8 cellular contexts compared by ENCODE assay signal in the genomic region with DNA sequence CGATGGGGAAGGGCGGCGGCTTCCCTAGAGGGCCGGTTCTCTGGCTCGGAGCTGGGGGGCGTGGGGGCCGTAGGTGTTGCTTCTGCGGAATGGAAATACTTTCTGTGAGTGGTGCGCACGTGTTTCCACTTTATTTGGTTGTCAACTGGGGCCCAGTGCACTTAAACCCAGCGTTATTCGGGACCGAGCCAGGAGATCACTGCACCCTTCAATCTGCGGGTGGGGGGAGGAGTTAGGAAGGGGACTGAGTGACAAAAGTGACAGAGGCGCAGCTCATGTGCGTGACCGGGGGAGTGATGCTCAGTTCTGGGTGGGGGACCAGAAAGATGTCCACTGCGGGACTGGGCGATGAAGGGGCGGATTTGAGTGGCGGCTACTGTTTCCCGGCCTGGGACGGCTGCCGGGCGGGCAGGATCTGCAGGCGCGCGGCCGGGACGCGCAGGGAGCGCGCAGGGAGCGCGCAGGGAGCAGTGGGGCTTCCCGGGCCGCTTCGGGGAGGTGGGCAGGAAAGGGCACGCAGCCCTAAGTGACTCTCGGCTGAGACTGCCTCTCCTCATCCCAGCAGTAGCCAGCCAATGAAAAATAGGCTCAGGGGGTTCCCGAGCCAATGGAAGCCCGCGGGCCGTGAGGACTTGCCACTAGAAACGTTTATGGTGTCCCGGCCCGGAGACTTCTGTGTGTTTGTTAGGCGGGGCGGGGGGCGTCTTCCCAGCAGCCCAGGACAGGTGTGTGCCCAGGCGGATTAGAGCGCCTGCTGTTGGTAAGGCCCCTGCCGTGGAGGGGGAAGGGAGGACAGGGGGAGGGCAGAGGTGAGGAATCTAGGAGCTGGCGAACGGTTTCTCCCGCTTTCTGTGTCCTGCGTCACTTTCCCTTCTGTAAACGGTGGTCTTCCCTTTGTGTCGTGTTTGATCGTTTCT. TPM values are rescaled to one million over a fixed set of nuclear protein-coding genes. Genes with fewer than 3 reads are reported as not detected.
DNase-seq lines count a peak whose midpoint lies in the region; ATAC-seq, FAIRE-seq and TF ChIP-seq lines count a peak whose summit lies in the region.

No MANE protein-coding gene starts in this region.

- H3K4me1 ChIP-seq in kidney (ENCODE audit: control insufficient read depth in 1 of 2, insufficient read depth in 1 of 2, low read depth in 1 of 2, low read length in 2 of 2), result peaks cover 0 to 5% of the 10 kb centered on the region in 2 donors

- no peaks in the 10 kb centered on the region for H3K9me3 Mint-ChIP-seq in activated B cell treated with CpG ODN at 0.5 μM for 24 hours

- POLR2A ChIA-PET in activated B cell treated with CpG ODN at 0.5 μM for 24 hours (lab: Charles Lee), result interaction anchor here (1.0 to 12.8 kb wide), 6 partner anchors 17 to 169 kb away, joined by 3 to 168 read pairs (median 11); a partner anchor contains a TSS

- peak overlapping the region; percentile 51 to 53 for H3K4me3 ChIP-seq in cardiac fibroblast (replicated peaks in 1 of 2; ENCODE audit: low read depth in 2 of 2, low read length in 2 of 2)
- peak overlapping the region; percentile 51 to 64 for H3K4me3 ChIP-seq in kidney (ENCODE audit: low read length in 2 of 2)

- H3K27ac Mint-ChIP-seq in activated B cell treated with CpG ODN at 0.5 μM for 24 hours, result peak overlapping the region; percentile 95

- H3K36me3 ChIP-seq in kidney (ENCODE audit: control insufficient read depth in 1 of 2, insufficient read depth in 2 of 2, low read length in 2 of 2), result no peaks in the 10 kb centered on the region

- ATAC-seq in activated B cell treated with CpG ODN at 0.5 μM for 24 hours (ENCODE audit: low read depth) (peak; percentile 30), GM21390 (IDR thresholded peaks at IDR 0.05; ENCODE audit: unreplicated experiment) (no peak), HG02798 (IDR thresholded peaks at IDR 0.05; ENCODE audit: poor library complexity, unreplicated experiment) (no peak)

- CTCF ChIA-PET in activated B cell treated with CpG ODN at 0.5 μM for 24 hours (lab: Charles Lee), result interaction anchor here (1.2 kb wide), 1 partner anchor 56 kb away, joined by 4 read pairs; no protein-coding TSS in a partner anchor

- peak overlapping the region in 1 of 2 donors; percentile 0 for H3K27ac ChIP-seq in kidney (ENCODE audit: low read depth in 2 of 2, low read length in 2 of 2)

- peaks cover 2% of the 10 kb centered on the region for H3K36me3 Mint-ChIP-seq in activated B cell treated with CpG ODN at 0.5 μM for 24 hours (ENCODE audit: low read depth)

- no peak for FAIRE-seq in kidney (lab: Jason Lieb, UNC)

- intact Hi-C loops in activated B cell treated with CpG ODN at 0.5 μM for 24 hours (cut with micrococcal nuclease), result loop anchor here (1.0 to 5.0 kb wide), 9 partner anchors 11 to 869 kb away; a partner anchor contains a TSS
- intact Hi-C loops in kidney (cut with DNase I), result no loop called here

- peak; percentile 88 for DNase-seq in DMS153 (lab: John Stamatoyannopoulos, UW)
- peak; percentile 48 for DNase-seq in NCI-H1105 (lab: John Stamatoyannopoulos, UW)
- no peak for DNase-seq in activated B cell treated with CpG ODN at 0.5 μM for 24 hours
- peak; percentile 34 to 40 for DNase-seq in cardiac fibroblast (ENCODE audit: low read depth in 2 of 2)
- DNase-seq in kidney, result peak; percentile 84
- DNase-seq in stimulated activated CD4-positive, alpha-beta T cell treated with anti-CD3 and anti-CD28 coated beads, Interleukin-1b, Interleukin-23, amount 100 ng/mL, for 24 hours (ENCODE audit: low read depth in 4 of 4, low spot score in 1 of 4), result peak; percentile 30 to 60 (median 40)

- no peaks in the 10 kb centered on the region for H3K9me3 ChIP-seq in kidney (ENCODE audit: control insufficient read depth in 1 of 2, low read length in 2 of 2)

- H3K9ac ChIP-seq in kidney (ENCODE audit: low read length in 2 of 2), result peak overlapping the region in 1 of 2 donors; percentile 55

- H3K27me3 Mint-ChIP-seq in activated B cell treated with CpG ODN at 0.5 μM for 24 hours, result no peaks in the 10 kb centered on the region

- H3K4me1 Mint-ChIP-seq in activated B cell treated with CpG ODN at 0.5 μM for 24 hours, result peaks cover 59% of the 10 kb centered on the region

- TF ChIP-seq CTCF in activated B cell treated with CpG ODN at 0.5 μM for 24 hours (IDR thresholded peaks at IDR 0.05) (no peak), cardiac fibroblast (IDR thresholded peaks at IDR 0.05; ENCODE audit: low read depth, low read length) (no peak), kidney (IDR thresholded peaks at IDR 0.05; ENCODE audit: borderline replicate concordance, extremely low read depth, insufficient read depth) (no peak)

- H3K4me3 Mint-ChIP-seq in activated B cell treated with CpG ODN at 0.5 μM for 24 hours, result peak overlapping the region; percentile 91

RNA-seq across cellular contexts. Expression of a gene that starts 54.3 kb away (rescaled TPM):
- 13.8 and 15.5 TPM in 2 replicates for total RNA-seq in activated B cell treated with CpG ODN at 0.5 μM for 24 hours
- 14.2 TPM for total RNA-seq in kidney
- polyA plus RNA-seq in kidney (ENCODE audit: insufficient read depth, low read depth, low replicate concordance), result 2.2 TPM
